ENCODE assay signal across 1 cellular context in the genomic region with DNA sequence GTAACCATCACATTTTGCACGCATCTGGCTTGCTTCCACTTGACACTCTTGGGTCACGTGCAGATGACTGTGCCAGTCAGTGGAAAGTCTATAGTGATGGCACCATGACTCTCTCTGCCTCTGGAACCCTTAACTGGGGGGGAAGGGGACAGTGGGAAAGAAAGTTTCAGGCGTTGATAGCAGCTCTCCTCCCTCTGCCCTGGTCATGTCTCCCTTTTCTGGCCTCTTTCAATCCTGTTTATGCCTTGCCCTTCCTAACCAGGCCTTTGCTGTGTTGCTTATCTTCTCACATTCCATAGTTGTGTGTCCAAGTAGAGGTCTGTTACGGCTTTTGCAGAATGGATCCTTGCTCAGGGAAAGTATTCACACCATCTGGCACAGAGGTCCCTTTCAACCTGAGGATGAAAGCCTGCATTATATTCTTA.
TF ChIP-seq lines count a peak whose summit lies in the region.

No MANE protein-coding gene starts in this region.

TF ChIP-seq in H1, 55 proteins besides CTCF, POLR2A, EP300 and RAD21 (continued from another document):
- TF ChIP-seq KDM1A (IDR thresholded peaks at IDR 0.05; ENCODE audit: borderline replicate concordance, low read length) = no peak
